In genomic region chr11:34793666-34794065, GRCh38 we compare ENCODE assay signal across 23 cellular contexts.
"Had no signal": no experiment of that assay in that cellular context is flagged by ENCODE, and none has a peak within 500 bp of the region (broad histone marks: within the 10 kb centered on the region; RNA-seq: fewer than 3 reads in every experiment).

No MANE protein-coding gene starts in this region.

- DNase-seq: activated CD4-positive, alpha-beta T cell treated with anti-CD3 and anti-CD28 coated beads for 4 hours; activated CD4-positive, alpha-beta T cell treated with anti-CD3 and anti-CD28 coated beads, Interleukin-2, amount 50 U/mL, for 4 hours; activated effector memory CD4-positive, alpha-beta T cell treated with Interleukin-2 at 50 U/mL for 16 hours; activated naive CD4-positive, alpha-beta T cell treated with Interleukin-2 at 50 U/mL for 16 hours; adrenal gland; heart left ventricle; immature natural killer cell; mucosa of descending colon; stimulated activated CD4-positive, alpha-beta T cell treated with anti-CD3 and anti-CD28 coated beads, Interleukin-15, amount 100 ng/mL, for 24 hours; stimulated activated CD4-positive, alpha-beta T cell treated with anti-CD3 and anti-CD28 coated beads, Interleukin-2, amount 100 ng/mL, for 24 hours; stimulated activated naive B cell treated with anti-CD40 and anti-IgM and Interleukin-4, amounts not matched to agents 10 μg/mL and 1 μg/mL and 100 μg/mL, for 72 hours; stomach; SW 1271; T-helper 9 cell; tibial artery had no signal

- H3K27ac Mint-ChIP-seq: activated naive CD8-positive, alpha-beta T cell; immature natural killer cell; stimulated activated naive B cell treated with anti-CD40 and anti-IgM and Interleukin-4, amounts not matched to agents 10 μg/mL and 1 μg/mL and 100 μg/mL, for 72 hours; T-helper 1 cell treated with Interleukin-12 subunit alpha and Interleukin-12 subunit beta and Interleukin-4 antibody, amounts not matched to agents 30 μg/mL and 1 μg/mL, for 36 hours had no signal

- H3K27ac ChIP-seq: adrenal gland, ascending aorta, heart left ventricle, neutrophil, tibial artery had no signal

- H3K9me3 ChIP-seq: adrenal gland, ascending aorta, neutrophil, stomach, tibial artery had no signal

- H3K27me3 ChIP-seq: adrenal gland, ascending aorta, heart left ventricle, neutrophil, stomach, tibial artery had no signal

- H3K4me1 ChIP-seq: ascending aorta had no signal

- H3K36me3 ChIP-seq: adrenal gland, ascending aorta, heart left ventricle, neutrophil, stomach, tibial artery had no signal

- H3K4me3 ChIP-seq: adrenal gland, ascending aorta, heart left ventricle, lung, mucosa of descending colon, stomach, tibial artery had no signal

- H3K36me3 Mint-ChIP-seq: immature natural killer cell had no signal

- H3K4me1 Mint-ChIP-seq: nephron had no signal

- H3K9me3 Mint-ChIP-seq: immature natural killer cell had no signal

- H3K4me3 Mint-ChIP-seq: activated naive CD8-positive, alpha-beta T cell; brain; immature natural killer cell; nephron; stimulated activated naive B cell treated with anti-CD40 and anti-IgM and Interleukin-4, amounts not matched to agents 10 μg/mL and 1 μg/mL and 100 μg/mL, for 72 hours; T-helper 1 cell treated with Interleukin-12 subunit alpha and Interleukin-12 subunit beta and Interleukin-4 antibody, amounts not matched to agents 30 μg/mL and 1 μg/mL, for 36 hours had no signal

- ATAC-seq: esophagus mucosa; mucosa of descending colon; stimulated activated naive B cell treated with anti-CD40 and anti-IgM and Interleukin-4, amounts not matched to agents 10 μg/mL and 1 μg/mL and 100 μg/mL, for 72 hours had no signal
